11 cellular contexts compared by ENCODE assay signal in genomic region chrX:115449742-115450141, GRCh38.
DNase-seq lines count a peak whose midpoint lies in the region; ATAC-seq and TF ChIP-seq lines count a peak whose summit lies in the region.
"Had no signal": no experiment of that assay in that cellular context is flagged by ENCODE, and none has a peak within 500 bp of the region (broad histone marks: within the 10 kb centered on the region; RNA-seq: fewer than 3 reads in every experiment).

No MANE protein-coding gene starts in this region.

- CTCF ChIA-PET in BJ (lab: Yijun Ruan, JAX): no interaction called here
- CTCF ChIA-PET in activated CD8-positive, alpha-beta memory T cell treated with anti-CD3 and anti-CD28 coated beads, Interleukin-2, amount 10 ng/mL, durations not matched to agents 7 days and 5 days (lab: Charles Lee): no interaction called here

- H3K36me3 ChIP-seq in BJ (ENCODE audit: control insufficient read depth, insufficient read depth, low read length): no peaks in the 10 kb centered on the region
- H3K36me3 ChIP-seq: BLaER1 had no signal

- no peak overlapping the region for H3K4me3 Mint-ChIP-seq in mesothelial cell of epicardium
- no peak overlapping the region for H3K4me3 Mint-ChIP-seq in activated CD8-positive, alpha-beta memory T cell treated with anti-CD3 and anti-CD28 coated beads, Interleukin-2, amount 10 ng/mL, durations not matched to agents 7 days and 5 days
- H3K4me3 Mint-ChIP-seq: natural killer cell treated with Interleukin-12 subunit alpha and Interleukin-12 subunit beta and Interleukin-15 and Interleukin-18, amount 100 ng/mL, for 72 hours had no signal

- no peaks in the 10 kb centered on the region for H3K36me3 Mint-ChIP-seq in mesothelial cell of epicardium
- H3K36me3 Mint-ChIP-seq in activated CD8-positive, alpha-beta memory T cell treated with anti-CD3 and anti-CD28 coated beads, Interleukin-2, amount 10 ng/mL, durations not matched to agents 7 days and 5 days: no peaks in the 10 kb centered on the region
- H3K36me3 Mint-ChIP-seq: natural killer cell treated with Interleukin-12 subunit alpha and Interleukin-12 subunit beta and Interleukin-15 and Interleukin-18, amount 100 ng/mL, for 72 hours had no signal

- no peak overlapping the region for H3K4me3 ChIP-seq in BJ (ENCODE audit: low read depth, low read length)
- H3K4me3 ChIP-seq: BLaER1 had no signal

- ATAC-seq in GM18519 (IDR thresholded peaks at IDR 0.05; ENCODE audit: low FRiP score, unreplicated experiment): no peak
- no peak for ATAC-seq in HG02970 (IDR thresholded peaks at IDR 0.05; ENCODE audit: low FRiP score, unreplicated experiment)
- no peak for ATAC-seq in activated CD8-positive, alpha-beta memory T cell treated with anti-CD3 and anti-CD28 coated beads, Interleukin-2, amount 10 ng/mL, durations not matched to agents 7 days and 5 days
- ATAC-seq: natural killer cell treated with Interleukin-12 subunit alpha and Interleukin-12 subunit beta and Interleukin-15 and Interleukin-18, amount 100 ng/mL, for 72 hours had no signal

- POLR2A ChIA-PET in BJ (lab: Charles Lee): no interaction called here

- no peaks in the 10 kb centered on the region for H3K9me3 Mint-ChIP-seq in mesothelial cell of epicardium
- peaks cover 2% of the 10 kb centered on the region for H3K9me3 Mint-ChIP-seq in activated CD8-positive, alpha-beta memory T cell treated with anti-CD3 and anti-CD28 coated beads, Interleukin-2, amount 10 ng/mL, durations not matched to agents 7 days and 5 days (ENCODE audit: low read depth)
- H3K9me3 Mint-ChIP-seq: natural killer cell treated with Interleukin-12 subunit alpha and Interleukin-12 subunit beta and Interleukin-15 and Interleukin-18, amount 100 ng/mL, for 72 hours had no signal

- TF ChIP-seq CTCF in BJ (IDR thresholded peaks at IDR 0.05; ENCODE audit: insufficient read depth, low read depth, low read length) (no peak), mesothelial cell of epicardium (IDR thresholded peaks at IDR 0.05; ENCODE audit: unreplicated experiment) (no peak)

- peaks cover 21% of the 10 kb centered on the region for H3K4me1 Mint-ChIP-seq in mesothelial cell of epicardium
- no peaks in the 10 kb centered on the region for H3K4me1 Mint-ChIP-seq in activated CD8-positive, alpha-beta memory T cell treated with anti-CD3 and anti-CD28 coated beads, Interleukin-2, amount 10 ng/mL, durations not matched to agents 7 days and 5 days

- DNase-seq in BJ (ENCODE audit: low read depth): peak; percentile 4
- peak; percentile 39 for DNase-seq in RPMI7951 (ENCODE audit: low read depth)
- peak; percentile 30 for DNase-seq in fibroblast of peridontal ligament (ENCODE audit: extremely low read depth)
- DNase-seq in mesothelial cell of epicardium (ENCODE audit: low spot score in 2 of 2, unreplicated experiment in 2 of 2): no peak
- DNase-seq in occipital lobe (lab: John Stamatoyannopoulos, UW): no peak
- no peak for DNase-seq in activated CD8-positive, alpha-beta memory T cell treated with anti-CD3 and anti-CD28 coated beads, Interleukin-2, amount 10 ng/mL, durations not matched to agents 7 days and 5 days
- DNase-seq: NCI-H1436 had no signal

- peak overlapping the region; percentile 72 for H3K27ac Mint-ChIP-seq in mesothelial cell of epicardium
- H3K27ac Mint-ChIP-seq in activated CD8-positive, alpha-beta memory T cell treated with anti-CD3 and anti-CD28 coated beads, Interleukin-2, amount 10 ng/mL, durations not matched to agents 7 days and 5 days: no peak overlapping the region
- H3K27ac Mint-ChIP-seq: natural killer cell treated with Interleukin-12 subunit alpha and Interleukin-12 subunit beta and Interleukin-15 and Interleukin-18, amount 100 ng/mL, for 72 hours had no signal

- H3K27me3 ChIP-seq in BJ (ENCODE audit: control insufficient read depth, insufficient read depth, low read length): no peaks in the 10 kb centered on the region

- H3K27me3 Mint-ChIP-seq in mesothelial cell of epicardium (ENCODE audit: low read depth): no peaks in the 10 kb centered on the region
- H3K27me3 Mint-ChIP-seq in activated CD8-positive, alpha-beta memory T cell treated with anti-CD3 and anti-CD28 coated beads, Interleukin-2, amount 10 ng/mL, durations not matched to agents 7 days and 5 days: no peaks in the 10 kb centered on the region

Comparison
In these comparisons a context has a peak if more than half of its experiments do, and no peak if none do; other contexts are left out.
1. DNase-seq: peak in BJ (single experiment), RPMI7951 (single experiment) and fibroblast of peridontal ligament (single experiment); none in mesothelial cell of epicardium (0 of 2), occipital lobe (single experiment) and activated CD8-positive, alpha-beta memory T cell treated with anti-CD3 and anti-CD28 coated beads, Interleukin-2, amount 10 ng/mL, durations not matched to agents 7 days and 5 days (single experiment).